In the genomic region with DNA sequence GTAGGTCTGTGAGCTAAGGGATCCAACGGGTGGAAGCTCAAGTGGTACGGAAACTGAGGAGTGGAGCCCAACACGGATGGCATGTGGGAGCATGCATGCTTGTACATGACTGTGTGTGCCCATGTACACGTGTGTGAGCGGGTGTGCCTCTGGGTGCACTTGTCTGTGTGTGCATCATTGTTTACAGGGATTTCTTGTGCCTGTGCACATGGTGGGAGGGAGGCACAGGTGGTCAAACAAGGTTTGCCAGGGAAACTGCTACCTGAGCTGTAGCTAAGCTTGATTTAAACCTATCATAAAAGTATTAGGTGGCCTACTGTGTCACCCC, we compare ENCODE assay signal across 26 cellular contexts.
"Had no signal": no experiment of that assay in that cellular context is flagged by ENCODE, and none has a peak within 500 bp of the region (broad histone marks: within the 10 kb centered on the region; RNA-seq: fewer than 3 reads in every experiment).

No MANE protein-coding gene starts in this region.

- FAIRE-seq: kidney had no signal

- H3K27me3 Mint-ChIP-seq: naive B cell; stimulated activated naive B cell treated with anti-CD40 and anti-IgM and Interleukin-4, amounts not matched to agents 10 μg/mL and 1 μg/mL and 100 μg/mL, for 72 hours had no signal

- DNase-seq: hippocampal formation; kidney; left colon; left lung; lower lobe of right lung; mammary epithelial cell; mesenchymal stem cell; naive B cell; natural killer cell; nephron progenitor cell; right cardiac atrium; stimulated activated CD4-positive, alpha-beta T cell treated with anti-CD3 and anti-CD28 coated beads, Interleukin-12 subunit alpha, Interleukin-12 subunit beta, amount 100 ng/mL, for 4 hours; stimulated activated CD4-positive, alpha-beta T cell treated with anti-CD3 and anti-CD28 coated beads, Interleukin-15, amount 100 ng/mL, for 24 hours; stimulated activated CD4-positive, alpha-beta T cell treated with anti-CD3 and anti-CD28 coated beads, Interleukin-2, amount 100 ng/mL, for 24 hours; stimulated activated CD4-positive, alpha-beta T cell treated with anti-CD3 and anti-CD28 coated beads, Interleukin-4, amount 100 ng/mL, for 1 hour; stimulated activated naive B cell treated with anti-CD40 and anti-IgM and Interleukin-4, amounts not matched to agents 10 μg/mL and 1 μg/mL and 100 μg/mL, for 72 hours; stimulated activated naive CD8-positive, alpha-beta T cell treated with anti-CD3 and anti-CD28 coated beads, Interleukin-15, Interleukin-2, amounts not matched to agents 100 U/mL and 50 U/mL, for 24 hours; stomach; testis; thyroid gland; transverse colon; upper lobe of left lung had no signal

- H3K4me1 Mint-ChIP-seq: mesothelial cell of epicardium; naive B cell; natural killer cell; nephron progenitor cell; stimulated activated naive B cell treated with anti-CD40 and anti-IgM and Interleukin-4, amounts not matched to agents 10 μg/mL and 1 μg/mL and 100 μg/mL, for 72 hours had no signal

- ATAC-seq: left colon; left lung; lower lobe of right lung; natural killer cell; right cardiac atrium; sciatic nerve; stimulated activated naive B cell treated with anti-CD40 and anti-IgM and Interleukin-4, amounts not matched to agents 10 μg/mL and 1 μg/mL and 100 μg/mL, for 72 hours; stimulated activated naive CD8-positive, alpha-beta T cell treated with anti-CD3 and anti-CD28 coated beads, Interleukin-15, Interleukin-2, amounts not matched to agents 100 U/mL and 50 U/mL, for 24 hours had no signal

- H3K27ac Mint-ChIP-seq: mesothelial cell of epicardium; naive B cell; natural killer cell; nephron progenitor cell; stimulated activated naive B cell treated with anti-CD40 and anti-IgM and Interleukin-4, amounts not matched to agents 10 μg/mL and 1 μg/mL and 100 μg/mL, for 72 hours had no signal

- H3K4me3 ChIP-seq: left lung, lower lobe of right lung, skin epidermis, stomach, testis, thyroid gland, transverse colon, upper lobe of left lung had no signal

- H3K27me3 ChIP-seq: left lung, stomach, testis, thyroid gland, transverse colon, upper lobe of left lung had no signal

- H3K4me1 ChIP-seq: left lung, lower lobe of right lung, parathyroid adenoma, stomach, testis, thyroid gland, transverse colon, upper lobe of left lung had no signal

- H3K36me3 ChIP-seq: left lung, lower lobe of right lung, stomach, thyroid gland, transverse colon, upper lobe of left lung had no signal

- H3K36me3 Mint-ChIP-seq: mesothelial cell of epicardium; naive B cell; natural killer cell; stimulated activated naive B cell treated with anti-CD40 and anti-IgM and Interleukin-4, amounts not matched to agents 10 μg/mL and 1 μg/mL and 100 μg/mL, for 72 hours had no signal

- H3K27ac ChIP-seq: left lung, lower lobe of right lung, parathyroid adenoma, skin epidermis, stomach, testis, thyroid gland, transverse colon, upper lobe of left lung had no signal

- H3K9me3 Mint-ChIP-seq: natural killer cell had no signal

- H3K4me3 Mint-ChIP-seq: mesothelial cell of epicardium; naive B cell; natural killer cell; nephron progenitor cell; stimulated activated naive B cell treated with anti-CD40 and anti-IgM and Interleukin-4, amounts not matched to agents 10 μg/mL and 1 μg/mL and 100 μg/mL, for 72 hours had no signal

- H3K9me3 ChIP-seq: left lung, lower lobe of right lung, testis, thyroid gland, transverse colon, upper lobe of left lung had no signal
